In the genomic region with DNA sequence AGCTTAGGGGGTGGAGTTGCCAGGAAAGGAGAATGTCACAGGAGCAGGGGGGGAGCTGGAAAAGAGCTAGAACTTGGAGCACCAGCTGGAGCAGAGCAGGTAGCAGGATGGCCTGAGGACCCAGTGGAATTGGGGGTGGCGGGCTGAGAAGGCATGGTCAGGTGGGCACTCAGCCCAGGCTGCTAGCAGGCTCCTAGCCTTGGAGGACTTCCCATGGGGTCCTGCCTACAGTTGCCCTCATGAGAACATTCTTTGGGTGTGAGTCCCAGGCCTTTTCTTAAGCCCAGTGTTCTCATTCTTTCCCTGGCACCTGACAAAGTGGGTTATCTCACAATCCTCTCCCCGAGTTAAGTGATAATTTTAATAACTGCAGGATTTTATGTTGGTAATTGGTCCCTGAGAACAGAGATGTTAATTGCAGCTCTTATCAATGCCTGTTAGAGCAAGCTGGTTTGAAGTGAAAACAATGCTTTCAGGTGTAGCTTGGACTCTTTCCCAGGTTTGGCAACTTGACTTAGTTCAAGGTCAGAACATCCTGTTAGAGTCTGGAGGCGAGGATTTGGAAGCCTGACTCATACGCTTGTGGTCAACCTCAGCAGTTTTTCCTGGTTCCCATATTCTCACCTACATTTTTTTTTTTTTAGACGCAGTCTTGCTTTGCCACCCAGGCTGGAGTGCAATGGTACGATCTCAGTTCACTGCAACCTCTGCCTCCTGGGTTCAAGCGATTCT, we compare ENCODE assay signal across 14 cellular contexts. TPM values are rescaled to one million over a fixed set of nuclear protein-coding genes. Genes with fewer than 3 reads are reported as not detected.
DNase-seq lines count a peak whose midpoint lies in the region; ATAC-seq and TF ChIP-seq lines count a peak whose summit lies in the region.
"Had no signal": no experiment of that assay in that cellular context is flagged by ENCODE, and none has a peak within 500 bp of the region (broad histone marks: within the 10 kb centered on the region; RNA-seq: fewer than 3 reads in every experiment).

No MANE protein-coding gene starts in this region.

- peak; percentile 8 for DNase-seq in LoVo (ENCODE audit: low spot score)
- peak; percentile 66 for DNase-seq in NCI-H69 (lab: John Stamatoyannopoulos, UW)
- DNase-seq in thyroid gland = peak; percentile 90 to 94
- DNase-seq in activated effector memory CD4-positive, alpha-beta T cell treated with Interleukin-2 at 50 U/mL for 16 hours = no peak
- DNase-seq in activated CD4-positive, alpha-beta T cell treated with anti-CD3 and anti-CD28 coated beads, Interleukin-2, amount 50 U/mL, for 4 hours = no peak
- DNase-seq: activated CD4-positive, CD25-positive, alpha-beta regulatory T cell treated with anti-CD3 and anti-CD28 coated beads, Interleukin-2, amount 50 U/mL, for 72 hours; activated T-cell treated with anti-CD3 and anti-CD28 coated beads, Interleukin-2, amount 50 U/mL, for 72 hours; amygdala; effector CD4-positive, alpha-beta T cell; glutamatergic neuron; tibial artery had no signal

- H3K9me3 ChIP-seq in thyroid gland = no peaks in the 10 kb centered on the region
- H3K9me3 ChIP-seq: tibial artery had no signal

- H3K36me3 ChIP-seq in thyroid gland = no peaks in the 10 kb centered on the region
- H3K36me3 ChIP-seq: tibial artery had no signal

- no peaks in the 10 kb centered on the region for H3K27me3 ChIP-seq in thyroid gland

- TF ChIP-seq CTCF in thyroid gland (IDR thresholded peaks at IDR 0.05) = no peak

- peak; percentile 93 for ATAC-seq in esophagus mucosa
- ATAC-seq in activated CD4-positive, CD25-positive, alpha-beta regulatory T cell treated with anti-CD3 and anti-CD28 coated beads, Interleukin-2, amount 50 U/mL, for 24 hours = no peak
- ATAC-seq: activated T-cell treated with anti-CD3 and anti-CD28 coated beads, Interleukin-2, amount 50 U/mL, for 72 hours had no signal

- H3K27ac ChIP-seq in thyroid gland = peak overlapping the region; percentile 84 to 90 (median 86)
- H3K27ac ChIP-seq: KMS-11, tibial artery had no signal

- H3K4me1 ChIP-seq in thyroid gland = peaks cover 14 to 25% of the 10 kb centered on the region in 2 donors
- H3K4me1 ChIP-seq: tibial artery had no signal

- H3K4me3 ChIP-seq in thyroid gland (replicated peaks in 1 of 3) = no peak overlapping the region
- H3K4me3 ChIP-seq: tibial artery had no signal

- no peak for TF ChIP-seq POLR2A in thyroid gland (IDR thresholded peaks at IDR 0.05)

- intact Hi-C loops in thyroid gland (cut with DNase I) = no loop called here

- 31 to 45% methylated on average over 7 of the region's 7 CpGs for WGBS in thyroid gland, 2 donors

RNA-seq across cellular contexts. Expression of gene OLFM4, which starts 18.1 kb away (rescaled TPM):
- total RNA-seq in esophagus mucosa = 3.0 TPM
- total RNA-seq in thyroid gland = 1 to 10 TPM in 1 of 4 donors, under 1 TPM in 1, not detected in 2; 0.11 to 3.5 TPM
- total RNA-seq: activated T-cell treated with anti-CD3 and anti-CD28 coated beads, Interleukin-2, amount 50 U/mL, for 72 hours had no signal

Comparison
In these comparisons a context has a peak if more than half of its experiments do, and no peak if none do; other contexts are left out.
1. DNase-seq: peak in LoVo (single experiment), NCI-H69 (single experiment) and thyroid gland (2 of 2); none in activated effector memory CD4-positive, alpha-beta T cell treated with Interleukin-2 at 50 U/mL for 16 hours (single experiment) and activated CD4-positive, alpha-beta T cell treated with anti-CD3 and anti-CD28 coated beads, Interleukin-2, amount 50 U/mL, for 4 hours (0 of 2).